In genomic region chr16:88350922-88351321, GRCh38 we compare ENCODE assay signal across 23 cellular contexts. TPM values are rescaled to one million over a fixed set of nuclear protein-coding genes. Genes with fewer than 3 reads are reported as not detected.
DNase-seq lines count a peak whose midpoint lies in the region; ATAC-seq and TF ChIP-seq lines count a peak whose summit lies in the region.
"Had no signal": no experiment of that assay in that cellular context is flagged by ENCODE, and none has a peak within 500 bp of the region (broad histone marks: within the 10 kb centered on the region; RNA-seq: fewer than 3 reads in every experiment).

No MANE protein-coding gene starts in this region.

- no peaks in the 10 kb centered on the region for H3K36me3 ChIP-seq in breast epithelium
- H3K36me3 ChIP-seq in H7 (replicated peaks; ENCODE audit: control insufficient read depth, insufficient read depth, low read length), result no peaks in the 10 kb centered on the region
- no peaks in the 10 kb centered on the region for H3K36me3 ChIP-seq in sigmoid colon
- no peaks in the 10 kb centered on the region for H3K36me3 ChIP-seq in naive thymus-derived CD4-positive, alpha-beta T cell (ENCODE audit: control insufficient read depth in 2 of 3, insufficient read depth in 3 of 3, low read length in 3 of 3)
- H3K36me3 ChIP-seq: MG63, SJSA1 had no signal

- no peaks in the 10 kb centered on the region for H3K27me3 Mint-ChIP-seq in MCF 10A (ENCODE audit: insufficient read depth, unreplicated experiment)
- peaks cover 7% of the 10 kb centered on the region for H3K27me3 Mint-ChIP-seq in glutamatergic neuron (ENCODE audit: unreplicated experiment)
- H3K27me3 Mint-ChIP-seq in naive thymus-derived CD4-positive, alpha-beta T cell, result no peaks in the 10 kb centered on the region
- H3K27me3 Mint-ChIP-seq: CD8-positive, alpha-beta memory T cell had no signal

- no peak for DNase-seq in breast epithelium (ENCODE audit: low spot score in 2 of 2)
- no peak for DNase-seq in MCF 10A (ENCODE audit: unreplicated experiment)
- peak; percentile 78 for DNase-seq in H7
- peak; percentile 10 for DNase-seq in glutamatergic neuron
- peak; percentile 30 for DNase-seq in sigmoid colon
- DNase-seq in NCI-H1092 (lab: John Stamatoyannopoulos, UW), result no peak
- DNase-seq in HuH-7 (ENCODE audit: low spot score), result no peak
- DNase-seq in naive thymus-derived CD4-positive, alpha-beta T cell, result no peak
- DNase-seq: 8988T; C1 segment of cervical spinal cord; Calu3; CD8-positive, alpha-beta memory T cell; DMS153; GM23248; HCEC 1CT; IMR-90; Karpas-422; MG63; NCI-H1436; NCI-H187 treated with DMSO at 0.1 percent for 48 hours; NCI-H510A had no signal

- no peaks in the 10 kb centered on the region for H3K27me3 ChIP-seq in breast epithelium
- no peaks in the 10 kb centered on the region for H3K27me3 ChIP-seq in H7 (ENCODE audit: control insufficient read depth, insufficient read depth, low read length)
- H3K27me3 ChIP-seq in sigmoid colon, result no peaks in the 10 kb centered on the region
- no peaks in the 10 kb centered on the region for H3K27me3 ChIP-seq in naive thymus-derived CD4-positive, alpha-beta T cell (ENCODE audit: control insufficient read depth in 2 of 2, insufficient read depth in 2 of 2, low read length in 2 of 2)
- H3K27me3 ChIP-seq: MG63, SJSA1 had no signal

- H3K9me3 ChIP-seq in breast epithelium (no peaks in the 10 kb centered on the region), sigmoid colon (no peaks in the 10 kb centered on the region)
- H3K9me3 ChIP-seq in naive thymus-derived CD4-positive, alpha-beta T cell (ENCODE audit: control insufficient read depth in 2 of 3, low read length in 3 of 3), result no peaks in the 10 kb centered on the region
- H3K9me3 ChIP-seq: MG63, SJSA1 had no signal

- ATAC-seq in naive thymus-derived CD4-positive, alpha-beta T cell, result no peak
- ATAC-seq: Panc1 had no signal

- H3K27ac Mint-ChIP-seq in MCF 10A (ENCODE audit: low read depth, unreplicated experiment) (no peak overlapping the region), glutamatergic neuron (ENCODE audit: unreplicated experiment) (no peak overlapping the region)
- no peak overlapping the region for H3K27ac Mint-ChIP-seq in naive thymus-derived CD4-positive, alpha-beta T cell
- H3K27ac Mint-ChIP-seq: CD8-positive, alpha-beta memory T cell had no signal

- TF ChIP-seq EP300 in sigmoid colon (IDR thresholded peaks at IDR 0.05), result no peak

- H3K27ac ChIP-seq in breast epithelium (peak overlapping the region; percentile 25 to 60), sigmoid colon (no peak overlapping the region)
- H3K27ac ChIP-seq in naive thymus-derived CD4-positive, alpha-beta T cell (ENCODE audit: low read depth, low read length), result no peak overlapping the region
- H3K27ac ChIP-seq: GM23248, SJSA1 had no signal

- H3K4me1 Mint-ChIP-seq in MCF 10A (ENCODE audit: insufficient read depth, unreplicated experiment) (no peaks in the 10 kb centered on the region), glutamatergic neuron (ENCODE audit: low read depth, unreplicated experiment) (peaks cover 5% of the 10 kb centered on the region)
- peaks cover 3 to 14% (median 7%) of the 10 kb centered on the region in 7 donors for H3K4me1 Mint-ChIP-seq in naive thymus-derived CD4-positive, alpha-beta T cell

- TF ChIP-seq POLR2A in breast epithelium (IDR thresholded peaks at IDR 0.05) (no peak), sigmoid colon (IDR thresholded peaks at IDR 0.05) (no peak)

- H3K9me3 Mint-ChIP-seq in MCF 10A (ENCODE audit: unreplicated experiment) (no peaks in the 10 kb centered on the region), glutamatergic neuron (ENCODE audit: unreplicated experiment) (peaks cover 5% of the 10 kb centered on the region)
- peaks cover 0 to 7% (median 0%) of the 10 kb centered on the region in 11 donors for H3K9me3 Mint-ChIP-seq in naive thymus-derived CD4-positive, alpha-beta T cell
- H3K9me3 Mint-ChIP-seq: CD8-positive, alpha-beta memory T cell had no signal

- CTCF ChIA-PET in MCF 10A (lab: Yijun Ruan, JAX), result no interaction called here
- CTCF ChIA-PET in naive thymus-derived CD4-positive, alpha-beta T cell (lab: Charles Lee), result no interaction called here

- H3K4me3 ChIP-seq in breast epithelium, result no peak overlapping the region
- no peak overlapping the region for H3K4me3 ChIP-seq in H7 (ENCODE audit: insufficient read depth, low read depth, low read length)
- H3K4me3 ChIP-seq in sigmoid colon, result no peak overlapping the region
- no peak overlapping the region for H3K4me3 ChIP-seq in naive thymus-derived CD4-positive, alpha-beta T cell (ENCODE audit: low read length)
- H3K4me3 ChIP-seq: GM23248, MG63, SJSA1 had no signal

- no TSS peak for BruUV-seq in MCF 10A (replicated peaks; lab: Mats Ljungman, UMichigan)

- H3K36me3 Mint-ChIP-seq in MCF 10A (ENCODE audit: insufficient read depth, unreplicated experiment), result no peaks in the 10 kb centered on the region
- H3K36me3 Mint-ChIP-seq in glutamatergic neuron (ENCODE audit: unreplicated experiment), result no peaks in the 10 kb centered on the region
- no peaks in the 10 kb centered on the region for H3K36me3 Mint-ChIP-seq in naive thymus-derived CD4-positive, alpha-beta T cell
- H3K36me3 Mint-ChIP-seq: CD8-positive, alpha-beta memory T cell had no signal

- H3K4me1 ChIP-seq in breast epithelium, result peaks cover 0 to 3% of the 10 kb centered on the region in 2 donors
- H3K4me1 ChIP-seq in sigmoid colon, result no peaks in the 10 kb centered on the region
- H3K4me1 ChIP-seq in naive thymus-derived CD4-positive, alpha-beta T cell (ENCODE audit: control insufficient read depth in 2 of 2, insufficient read depth in 2 of 2, low read length in 2 of 2), result peaks cover 0 to 9% of the 10 kb centered on the region in 2 donors
- H3K4me1 ChIP-seq: SJSA1 had no signal

- POLR2A ChIA-PET in MCF 10A (lab: Yijun Ruan, JAX), result no interaction called here
- POLR2A ChIA-PET in naive thymus-derived CD4-positive, alpha-beta T cell (lab: Charles Lee), result no interaction called here

- no peak for TF ChIP-seq CTCF in breast epithelium (IDR thresholded peaks at IDR 0.05)
- TF ChIP-seq CTCF in MCF 10A (IDR thresholded peaks at IDR 0.05; ENCODE audit: unreplicated experiment), result no peak
- TF ChIP-seq CTCF in glutamatergic neuron (IDR thresholded peaks at IDR 0.05; ENCODE audit: partially characterized antibody, unreplicated experiment), result no peak
- no peak for TF ChIP-seq CTCF in sigmoid colon (IDR thresholded peaks at IDR 0.05)

- H3K4me3 Mint-ChIP-seq in MCF 10A (ENCODE audit: unreplicated experiment) (no peak overlapping the region), glutamatergic neuron (ENCODE audit: unreplicated experiment) (no peak overlapping the region)
- H3K4me3 Mint-ChIP-seq in naive thymus-derived CD4-positive, alpha-beta T cell, result no peak overlapping the region
- H3K4me3 Mint-ChIP-seq: CD8-positive, alpha-beta memory T cell had no signal

- whole genome bisulfite sequencing in sigmoid colon, 2 donors, result 79 to 87% methylated on average over 15 of the region's 15 CpGs

- intact Hi-C loops in breast epithelium (cut with DNase I; ENCODE audit: low total_unique reads) (no loop called here), MCF 10A (cut with micrococcal nuclease) (no loop called here), sigmoid colon (cut with DNase I) (no loop called here)
- intact Hi-C loops in naive thymus-derived CD4-positive, alpha-beta T cell (cut with micrococcal nuclease), result no loop called here

RNA-seq across cellular contexts. Expression of gene ZNF469, which starts 31.8 kb away (rescaled TPM):
- total RNA-seq in breast epithelium (1 to 10 TPM in 1 of 3 donors, under 1 TPM in 2; 0.80 to 1.5 (median 0.98) TPM), MCF 10A (2022) (not detected in 2 replicates), glutamatergic neuron (ENCODE audit: unreplicated experiment) (0.56 TPM), sigmoid colon (1 to 10 TPM in 1 of 4 donors, under 1 TPM in 3; 0.33 to 1.7 (median 0.52) TPM)
- total RNA-seq in H7 (2014; rRNA removed; shearing (Covaris generic)), result 0.28 and 0.44 TPM in 2 replicates
- under 1 TPM; under 0.01 to 0.61 (median under 0.01) TPM for polyA plus RNA-seq in sigmoid colon
- total RNA-seq in naive thymus-derived CD4-positive, alpha-beta T cell, result 1 to 10 TPM in 4 of 5 experiments, under 1 TPM in 1; 0.68 to 1.6 (median 1.1) TPM
- under 1 TPM in 1 of 2 donors, not detected in 1; 0.07 TPM for polyA plus RNA-seq in naive thymus-derived CD4-positive, alpha-beta T cell

Comparison
In these comparisons a context has a peak if more than half of its experiments do, and no peak if none do; other contexts are left out.
1. DNase-seq: peak in H7 (single experiment), glutamatergic neuron (single experiment) and sigmoid colon (single experiment); none in breast epithelium (0 of 2), MCF 10A (single experiment), NCI-H1092 (single experiment), HuH-7 (single experiment) and naive thymus-derived CD4-positive, alpha-beta T cell (0 of 9).
2. H3K27ac ChIP-seq: peak in breast epithelium (2 of 2); none in sigmoid colon (0 of 4) and naive thymus-derived CD4-positive, alpha-beta T cell (single experiment).